In genomic region chr15:59274126-59274970, GRCh38 we compare ENCODE assay signal across 10 cellular contexts.
DNase-seq lines count a peak whose midpoint lies in the region; ATAC-seq and TF ChIP-seq lines count a peak whose summit lies in the region.
"Had no signal": no experiment of that assay in that cellular context is flagged by ENCODE, and none has a peak within 500 bp of the region (broad histone marks: within the 10 kb centered on the region; RNA-seq: fewer than 3 reads in every experiment).

No MANE protein-coding gene starts in this region.

- ATAC-seq in GM19452 (IDR thresholded peaks at IDR 0.05; ENCODE audit: unreplicated experiment) (peak; percentile 55), PC-3 (peak; percentile 8; the same call in 1 of the 2 replicates), HG03108 (IDR thresholded peaks at IDR 0.05; ENCODE audit: unreplicated experiment) (no peak)
- peak; percentile 46 for ATAC-seq in stimulated activated effector memory CD8-positive, alpha-beta T cell treated with anti-CD3 and anti-CD28 coated beads, Interleukin-12 subunit alpha, Interleukin-12 subunit beta, amount 100 ng/mL, for 72 hours

- H3K4me3 Mint-ChIP-seq in dendritic cell treated with granulocyte-macrophage colony-stimulating factor and Interleukin-4, amounts not matched to agents 40 ng/mL and 50 ng/mL, for 4 days: no peak overlapping the region
- H3K4me3 Mint-ChIP-seq in stimulated activated effector memory CD8-positive, alpha-beta T cell treated with anti-CD3 and anti-CD28 coated beads, Interleukin-12 subunit alpha, Interleukin-12 subunit beta, amount 100 ng/mL, for 72 hours: no peak overlapping the region

- H3K27ac Mint-ChIP-seq in dendritic cell treated with granulocyte-macrophage colony-stimulating factor and Interleukin-4, amounts not matched to agents 40 ng/mL and 50 ng/mL, for 4 days: peak overlapping the region; percentile 87
- no peak overlapping the region for H3K27ac Mint-ChIP-seq in stimulated activated effector memory CD8-positive, alpha-beta T cell treated with anti-CD3 and anti-CD28 coated beads, Interleukin-12 subunit alpha, Interleukin-12 subunit beta, amount 100 ng/mL, for 72 hours

- peaks cover 18% of the 10 kb centered on the region for H3K36me3 Mint-ChIP-seq in dendritic cell treated with granulocyte-macrophage colony-stimulating factor and Interleukin-4, amounts not matched to agents 40 ng/mL and 50 ng/mL, for 4 days (ENCODE audit: low read depth)
- no peaks in the 10 kb centered on the region for H3K36me3 Mint-ChIP-seq in stimulated activated effector memory CD8-positive, alpha-beta T cell treated with anti-CD3 and anti-CD28 coated beads, Interleukin-12 subunit alpha, Interleukin-12 subunit beta, amount 100 ng/mL, for 72 hours

- peaks cover 5% of the 10 kb centered on the region for H3F3A ChIP-seq in PC-3 (ENCODE audit: low read length, unreplicated experiment)

- no peaks in the 10 kb centered on the region for H3K27me3 Mint-ChIP-seq in dendritic cell treated with granulocyte-macrophage colony-stimulating factor and Interleukin-4, amounts not matched to agents 40 ng/mL and 50 ng/mL, for 4 days

- H3K27me3 ChIP-seq in PC-3 (ENCODE audit: low read length): no peaks in the 10 kb centered on the region
- H3K27me3 ChIP-seq: right lobe of liver had no signal

- no TSS peak for BruUV-seq in PC-3 (replicated peaks; lab: Mats Ljungman, UMichigan)

- no peaks in the 10 kb centered on the region for H4K20me1 ChIP-seq in PC-3 (ENCODE audit: low read length)

- POLR2A ChIA-PET in PC-3 (lab: Charles Lee; ENCODE audit: unreplicated experiment): no interaction called here

- no peaks in the 10 kb centered on the region for H3K9me3 ChIP-seq in PC-3 (ENCODE audit: low read length)
- H3K9me3 ChIP-seq: right lobe of liver had no signal

- H3K4me1 ChIP-seq in PC-3 (ENCODE audit: insufficient read depth, low read length): peaks cover 95% of the 10 kb centered on the region

- no peaks in the 10 kb centered on the region; the same call in 1 of the 2 replicates for H3K36me3 ChIP-seq in PC-3 (ENCODE audit: low read depth, low read length)
- H3K36me3 ChIP-seq: right lobe of liver had no signal

- peaks cover 80% of the 10 kb centered on the region for H3K79me2 ChIP-seq in PC-3 (ENCODE audit: low read length)

- H3K4me1 Mint-ChIP-seq in dendritic cell treated with granulocyte-macrophage colony-stimulating factor and Interleukin-4, amounts not matched to agents 40 ng/mL and 50 ng/mL, for 4 days (ENCODE audit: low read depth): peaks cover 54% of the 10 kb centered on the region
- peaks cover 20% of the 10 kb centered on the region for H3K4me1 Mint-ChIP-seq in stimulated activated effector memory CD8-positive, alpha-beta T cell treated with anti-CD3 and anti-CD28 coated beads, Interleukin-12 subunit alpha, Interleukin-12 subunit beta, amount 100 ng/mL, for 72 hours

- no peak overlapping the region for H2AFZ ChIP-seq in PC-3 (ENCODE audit: low read length)

- TF ChIP-seq CTCF in PC-3 (conservative IDR thresholded peaks at IDR 0.05; ENCODE audit: low read depth, low read length) (no peak), GM20000 (IDR thresholded peaks at IDR 0.05; ENCODE audit: extremely low read depth, missing control alignments) (no peak)

- H3K27ac ChIP-seq in PC-3 (ENCODE audit: low read length): peak overlapping the region; percentile 97

- H3K9me3 Mint-ChIP-seq in dendritic cell treated with granulocyte-macrophage colony-stimulating factor and Interleukin-4, amounts not matched to agents 40 ng/mL and 50 ng/mL, for 4 days: no peaks in the 10 kb centered on the region
- no peaks in the 10 kb centered on the region for H3K9me3 Mint-ChIP-seq in stimulated activated effector memory CD8-positive, alpha-beta T cell treated with anti-CD3 and anti-CD28 coated beads, Interleukin-12 subunit alpha, Interleukin-12 subunit beta, amount 100 ng/mL, for 72 hours

- DNase-seq in PC-3: peak; percentile 64
- no peak for DNase-seq in stimulated activated effector memory CD8-positive, alpha-beta T cell treated with anti-CD3 and anti-CD28 coated beads, Interleukin-12 subunit alpha, Interleukin-12 subunit beta, amount 100 ng/mL, for 72 hours (ENCODE audit: low spot score in 2 of 2)
- DNase-seq in GM20000 (ENCODE audit: low spot score): no peak
- no peak for DNase-seq in NCI-H1105 (lab: John Stamatoyannopoulos, UW)
- DNase-seq: NCI-H2029, right lobe of liver, T1000 had no signal

- H3K9ac ChIP-seq in PC-3 (ENCODE audit: low read length): peak overlapping the region; percentile 36

- peak overlapping the region; percentile 40 for H3K4me2 ChIP-seq in PC-3 (ENCODE audit: low read length)

- no peaks in the 10 kb centered on the region for H3K9me2 ChIP-seq in PC-3 (replicated peaks; ENCODE audit: low read length)

- no peak overlapping the region for H3K4me3 ChIP-seq in PC-3 (ENCODE audit: low read length)
- H3K4me3 ChIP-seq: right lobe of liver had no signal

- intact Hi-C loops in PC-3 (cut with micrococcal nuclease): no loop called here
- intact Hi-C loops in dendritic cell treated with granulocyte-macrophage colony-stimulating factor and Interleukin-4, amounts not matched to agents 40 ng/mL and 50 ng/mL, for 4 days (cut with micrococcal nuclease): no loop called here

- CTCF ChIA-PET in PC-3 (lab: Charles Lee): no interaction called here
